Comparison of ENCODE assay signal across 13 cellular contexts in the genomic region with DNA sequence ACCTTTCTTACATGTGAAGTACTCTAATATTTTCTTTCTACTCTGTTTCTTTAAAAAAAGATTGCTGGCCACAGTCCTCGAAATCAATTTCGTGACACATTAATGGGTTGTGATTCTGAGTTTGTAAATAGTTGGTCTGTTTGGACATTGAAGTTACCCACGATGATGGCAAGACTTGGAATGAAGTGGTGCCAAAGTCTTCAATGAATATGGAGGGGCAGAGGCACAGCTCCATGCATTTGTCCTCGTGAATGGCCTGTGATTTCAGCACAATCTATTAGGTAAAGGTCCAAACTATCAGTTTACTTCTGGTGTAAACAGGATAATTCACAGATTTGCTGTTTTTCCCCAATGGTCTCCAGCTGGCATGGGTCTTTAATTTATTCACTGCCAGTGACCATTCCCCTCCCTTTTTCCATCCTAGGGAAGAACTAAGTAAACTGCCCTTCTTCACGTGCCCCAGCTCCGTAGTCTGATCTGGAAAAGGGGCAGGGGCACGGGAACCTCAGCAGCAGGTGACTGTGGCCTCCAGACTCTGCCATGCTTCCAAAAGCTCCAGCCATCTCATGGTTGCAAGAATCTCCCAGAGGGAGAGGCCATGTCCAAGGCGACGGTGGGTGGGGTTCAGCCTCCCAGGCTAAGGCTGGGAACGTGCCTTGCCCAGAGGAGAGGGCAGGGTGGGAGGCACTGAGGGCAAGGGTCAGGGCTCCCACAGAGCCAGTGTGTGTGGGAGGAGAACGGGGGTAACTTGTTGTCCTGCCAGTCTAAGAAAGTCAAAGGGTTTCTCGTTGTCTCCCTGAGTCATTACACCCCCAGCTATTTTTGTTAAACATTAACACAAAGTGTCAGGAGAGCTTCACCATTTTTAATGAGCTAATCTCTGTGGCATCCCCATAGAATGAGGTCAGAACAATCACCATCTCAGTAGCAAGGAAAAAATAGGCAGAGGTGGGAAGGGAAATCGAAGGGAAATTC. TPM values are rescaled to one million over a fixed set of nuclear protein-coding genes. Genes with fewer than 3 reads are reported as not detected.
DNase-seq lines count a peak whose midpoint lies in the region; ATAC-seq and TF ChIP-seq lines count a peak whose summit lies in the region.
"Had no signal": no experiment of that assay in that cellular context is flagged by ENCODE, and none has a peak within 500 bp of the region (broad histone marks: within the 10 kb centered on the region; RNA-seq: fewer than 3 reads in every experiment).

No MANE protein-coding gene starts in this region.

- TF ChIP-seq CTCF in nephron progenitor cell (IDR thresholded peaks at IDR 0.05) = no peak
- TF ChIP-seq CTCF in right atrium auricular region (IDR thresholded peaks at IDR 0.05) = no peak

- peaks cover 0 to 41% of the 10 kb centered on the region in 2 donors for H3K4me1 ChIP-seq in right atrium auricular region

- H3K4me3 Mint-ChIP-seq in nephron progenitor cell = no peak overlapping the region
- H3K4me3 Mint-ChIP-seq: natural killer cell treated with Interleukin-12 subunit alpha and Interleukin-12 subunit beta and Interleukin-15 and Interleukin-18, amount 100 ng/mL, for 72 hours had no signal

- H3K9me3 Mint-ChIP-seq in nephron progenitor cell = no peaks in the 10 kb centered on the region
- H3K9me3 Mint-ChIP-seq: natural killer cell treated with Interleukin-12 subunit alpha and Interleukin-12 subunit beta and Interleukin-15 and Interleukin-18, amount 100 ng/mL, for 72 hours had no signal

- H3K36me3 Mint-ChIP-seq in nephron progenitor cell (ENCODE audit: low read depth) = no peaks in the 10 kb centered on the region
- H3K36me3 Mint-ChIP-seq: natural killer cell treated with Interleukin-12 subunit alpha and Interleukin-12 subunit beta and Interleukin-15 and Interleukin-18, amount 100 ng/mL, for 72 hours had no signal

- no peak overlapping the region for H3K27ac Mint-ChIP-seq in nephron progenitor cell
- H3K27ac Mint-ChIP-seq: natural killer cell treated with Interleukin-12 subunit alpha and Interleukin-12 subunit beta and Interleukin-15 and Interleukin-18, amount 100 ng/mL, for 72 hours had no signal

- no peaks in the 10 kb centered on the region for H3K36me3 ChIP-seq in right atrium auricular region

- H3K27ac ChIP-seq in epithelial cell of prostate (peak overlapping the region; percentile 66), right atrium auricular region (peak overlapping the region in 1 of 2 donors; percentile 75)

- H3K27me3 ChIP-seq in right atrium auricular region = no peaks in the 10 kb centered on the region

- ATAC-seq in GM21381 (IDR thresholded peaks at IDR 0.05; ENCODE audit: unreplicated experiment) = no peak
- ATAC-seq in HG03108 (IDR thresholded peaks at IDR 0.05; ENCODE audit: unreplicated experiment) = no peak
- ATAC-seq: esophagus mucosa; natural killer cell treated with Interleukin-12 subunit alpha and Interleukin-12 subunit beta and Interleukin-15 and Interleukin-18, amount 100 ng/mL, for 72 hours had no signal

- peaks cover 29% of the 10 kb centered on the region for H3K4me1 Mint-ChIP-seq in nephron progenitor cell

- peaks cover 32% of the 10 kb centered on the region for H3K27me3 Mint-ChIP-seq in nephron progenitor cell (ENCODE audit: low read depth, poor library complexity)

- peak; percentile 44 for DNase-seq in AG08396 (ENCODE audit: low spot score)
- peak; percentile 60 for DNase-seq in NCI-H226
- DNase-seq in epithelial cell of prostate (ENCODE audit: low read depth, low spot score) = peak; percentile 64
- DNase-seq in nephron progenitor cell = peak; percentile 16
- no peak for DNase-seq in activated CD4-positive, alpha-beta T cell treated with anti-CD3 and anti-CD28 coated beads for 4 hours
- DNase-seq in right atrium auricular region (ENCODE audit: low spot score) = no peak
- DNase-seq: AML-193, NCI-H345, T-helper 2 cell had no signal

- no peak overlapping the region for H3K4me3 ChIP-seq in right atrium auricular region

- no peaks in the 10 kb centered on the region for H3K9me3 ChIP-seq in right atrium auricular region

RNA-seq across cellular contexts. Expression of gene PEX26, which starts 16.9 kb away (rescaled TPM):
- total RNA-seq in right atrium auricular region = 10 to 100 TPM; 15.1 to 18.4 TPM

RNA-seq across cellular contexts. Expression of gene MICAL3, which starts 36.6 kb away (rescaled TPM):
- 10 to 100 TPM; 42.5 to 45.1 TPM for total RNA-seq in right atrium auricular region

RNA-seq across cellular contexts. Expression of gene TUBA8, which starts 49.7 kb away (rescaled TPM):
- total RNA-seq in right atrium auricular region = 10 to 100 TPM; 67.1 to 97.3 TPM

Comparison
In these comparisons a context has a peak if more than half of its experiments do, and no peak if none do; other contexts are left out.
1. DNase-seq: peak in AG08396 (single experiment), NCI-H226 (single experiment), epithelial cell of prostate (single experiment) and nephron progenitor cell (single experiment); none in activated CD4-positive, alpha-beta T cell treated with anti-CD3 and anti-CD28 coated beads for 4 hours (0 of 2) and right atrium auricular region (single experiment).